ENCODE assay signal across 23 cellular contexts in the genomic region with DNA sequence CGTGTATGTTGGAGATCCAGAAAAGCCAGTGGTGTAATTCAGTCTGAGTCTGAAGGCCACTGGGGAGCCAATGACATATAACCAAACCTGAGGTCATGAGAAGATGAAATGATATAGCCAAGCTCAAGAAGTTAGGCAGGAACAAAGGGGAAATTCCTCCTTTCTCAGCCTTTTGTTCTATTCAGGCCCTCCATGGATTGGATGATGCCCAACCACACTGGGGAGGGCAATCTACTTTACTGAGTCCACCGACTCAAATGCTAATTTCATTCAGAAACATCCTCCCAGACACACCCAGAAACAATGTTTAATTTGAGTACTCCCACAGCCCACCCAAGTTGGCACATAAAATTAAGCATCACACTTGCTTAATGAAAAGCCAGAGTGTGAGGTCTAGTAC.
DNase-seq lines count a peak whose midpoint lies in the region; ATAC-seq lines count a peak whose summit lies in the region.
"Had no signal": no experiment of that assay in that cellular context is flagged by ENCODE, and none has a peak within 500 bp of the region (broad histone marks: within the 10 kb centered on the region; RNA-seq: fewer than 3 reads in every experiment).

No MANE protein-coding gene starts in this region.

- H3K36me3 Mint-ChIP-seq in activated CD4-positive, alpha-beta T cell treated with anti-CD3 and anti-CD28 coated beads for 36 hours (ENCODE audit: low read depth) = no peaks in the 10 kb centered on the region

- intact Hi-C loops in activated CD4-positive, alpha-beta T cell treated with anti-CD3 and anti-CD28 coated beads for 36 hours (cut with DNase I, micrococcal nuclease) = no loop called here

- H3K4me1 Mint-ChIP-seq in activated CD4-positive, alpha-beta T cell treated with anti-CD3 and anti-CD28 coated beads for 36 hours = no peaks in the 10 kb centered on the region

- peak; percentile 92 for DNase-seq in iPS DF 19.7 (ENCODE audit: low read depth, low spot score)
- DNase-seq in left kidney (ENCODE audit: low read depth, low spot score) = peak; percentile 3
- DNase-seq in LoVo (ENCODE audit: low spot score) = no peak
- DNase-seq in Kasumi-1 (lab: John Stamatoyannopoulos, UW) = no peak
- no peak for DNase-seq in activated CD4-positive, alpha-beta T cell treated with anti-CD3 and anti-CD28 coated beads for 36 hours
- no peak for DNase-seq in A172 (ENCODE audit: low spot score)
- DNase-seq: 8988T; Calu3; DND-41; HCEC 1CT; Karpas-422; MV-4-11; NCI-H1105; NCI-H1436 treated with DMSO at 0.1 percent for 48 hours; NCI-H1930; NCI-H446; NCI-H774; NK-92 treated with Interleukin-12 subunit alpha and Interleukin-12 subunit beta, amount 100 ng/mL, for 24 hours; SHP77 had no signal

- POLR2A ChIA-PET in activated CD4-positive, alpha-beta T cell treated with anti-CD3 and anti-CD28 coated beads for 36 hours (lab: Charles Lee) = no interaction called here

- 7% methylated on average over 2 of the region's 2 CpGs for WGBS in HUES64

- no peaks in the 10 kb centered on the region for H3K9me3 Mint-ChIP-seq in activated CD4-positive, alpha-beta T cell treated with anti-CD3 and anti-CD28 coated beads for 36 hours (ENCODE audit: low read depth)

- H3K27ac ChIP-seq in HUES64 (ENCODE audit: low read depth, low read length) = peak overlapping the region; percentile 97
- H3K27ac ChIP-seq: RWPE1 had no signal

- no peaks in the 10 kb centered on the region for H3K9me3 ChIP-seq in ES-I3 (ENCODE audit: control insufficient read depth, insufficient read depth, low read length)
- H3K9me3 ChIP-seq in HUES64 (ENCODE audit: insufficient read depth, low read depth, low read length) = no peaks in the 10 kb centered on the region

- CTCF ChIA-PET in activated CD4-positive, alpha-beta T cell treated with anti-CD3 and anti-CD28 coated beads for 36 hours (lab: Charles Lee) = interaction anchor here (0.7 kb wide), 1 partner anchor 27 kb away, joined by 5 read pairs; no protein-coding TSS in a partner anchor

- peak overlapping the region; percentile 46 for H3K4me3 ChIP-seq in HUES64 (ENCODE audit: low read length)

- H3K27ac Mint-ChIP-seq in activated CD4-positive, alpha-beta T cell treated with anti-CD3 and anti-CD28 coated beads for 36 hours = no peak overlapping the region

- H3K4me3 Mint-ChIP-seq in activated CD4-positive, alpha-beta T cell treated with anti-CD3 and anti-CD28 coated beads for 36 hours = no peak overlapping the region

- H3K9ac ChIP-seq in ES-I3 (ENCODE audit: low read depth, low read length) (peak overlapping the region; percentile 52), HUES64 (ENCODE audit: low read depth, low read length) (peak overlapping the region; percentile 75)

- H3K27me3 ChIP-seq in HUES64 (ENCODE audit: insufficient read depth, low read length) = no peaks in the 10 kb centered on the region

- H3K36me3 ChIP-seq in ES-I3 (ENCODE audit: insufficient read depth, low read length) = no peaks in the 10 kb centered on the region
- no peaks in the 10 kb centered on the region for H3K36me3 ChIP-seq in HUES64 (ENCODE audit: insufficient read depth, low read length)

- H3K27me3 Mint-ChIP-seq in activated CD4-positive, alpha-beta T cell treated with anti-CD3 and anti-CD28 coated beads for 36 hours = no peaks in the 10 kb centered on the region

- ATAC-seq in activated CD4-positive, alpha-beta T cell treated with anti-CD3 and anti-CD28 coated beads for 36 hours = no peak
- ATAC-seq: HepG2 had no signal

- peaks cover 22% of the 10 kb centered on the region for H3K4me1 ChIP-seq in ES-I3 (ENCODE audit: insufficient read depth, low read length)
- H3K4me1 ChIP-seq in HUES64 (ENCODE audit: insufficient read depth, low read length) = peaks cover 31% of the 10 kb centered on the region

Comparison
In these comparisons a context has a peak if more than half of its experiments do, and no peak if none do; other contexts are left out.
1. DNase-seq: peak in iPS DF 19.7 (single experiment) and left kidney (single experiment); none in LoVo (single experiment), Kasumi-1 (0 of 2), activated CD4-positive, alpha-beta T cell treated with anti-CD3 and anti-CD28 coated beads for 36 hours (single experiment) and A172 (single experiment).